24 cellular contexts compared by ENCODE assay signal in genomic region chr5:76532061-76532460, GRCh38.
"Had no signal": no experiment of that assay in that cellular context is flagged by ENCODE, and none has a peak within 500 bp of the region (broad histone marks: within the 10 kb centered on the region; RNA-seq: fewer than 3 reads in every experiment).

No MANE protein-coding gene starts in this region.

- H3K36me3 ChIP-seq: lower lobe of right lung, prostate gland, right atrium auricular region, thyroid gland, vagina had no signal

- H3K27me3 Mint-ChIP-seq: naive thymus-derived CD8-positive, alpha-beta T cell; stimulated activated naive CD8-positive, alpha-beta T cell treated with anti-CD3 and anti-CD28 coated beads, Interleukin-15, amount 100 ng/mL, for 72 hours had no signal

- H3K4me3 ChIP-seq: dorsolateral prefrontal cortex, lower lobe of right lung, prostate gland, right atrium auricular region, smooth muscle cell, thyroid gland, vagina had no signal

- ATAC-seq: left ventricle myocardium superior; lower lobe of right lung; naive thymus-derived CD8-positive, alpha-beta T cell; sciatic nerve; stimulated activated naive CD8-positive, alpha-beta T cell treated with anti-CD3 and anti-CD28 coated beads, Interleukin-15, amount 100 ng/mL, for 72 hours had no signal

- H3K27ac Mint-ChIP-seq: nephron progenitor cell; stimulated activated naive CD8-positive, alpha-beta T cell treated with anti-CD3 and anti-CD28 coated beads, Interleukin-15, amount 100 ng/mL, for 72 hours had no signal

- DNase-seq: dorsolateral prefrontal cortex; effector CD8-positive, alpha-beta T cell; hypothalamus; left ventricle myocardium superior; lower lobe of right lung; naive thymus-derived CD8-positive, alpha-beta T cell; nephron progenitor cell; nucleus accumbens; stimulated activated CD4-positive, alpha-beta T cell treated with anti-CD3 and anti-CD28 coated beads, Interleukin-12 subunit alpha, Interleukin-12 subunit beta, amount 100 ng/mL, for 4 hours; stimulated activated CD4-positive, alpha-beta T cell treated with anti-CD3 and anti-CD28 coated beads, Interleukin-1b, Interleukin-23, amount 100 ng/mL, for 48 hours; stimulated activated CD4-positive, alpha-beta T cell treated with anti-CD3 and anti-CD28 coated beads, Interleukin-4, amount 100 ng/mL, for 1 hour; stimulated activated CD8-positive, alpha-beta memory T cell treated with anti-CD3 and anti-CD28 coated beads, Interleukin-4, amount 100 ng/mL, for 48 hours; stimulated activated naive CD4-positive, alpha-beta T cell; stimulated activated naive CD8-positive, alpha-beta T cell treated with anti-CD3 and anti-CD28 coated beads, Interleukin-15, amount 100 ng/mL, for 72 hours; thyroid gland; trophoblast cell had no signal

- H3K4me3 Mint-ChIP-seq: nephron progenitor cell; stimulated activated naive CD8-positive, alpha-beta T cell treated with anti-CD3 and anti-CD28 coated beads, Interleukin-15, amount 100 ng/mL, for 72 hours had no signal

- H3K27me3 ChIP-seq: dorsolateral prefrontal cortex, right atrium auricular region, thyroid gland, vagina had no signal

- H3K4me1 ChIP-seq: lower lobe of right lung, prostate gland, right atrium auricular region, vagina had no signal

- H3K27ac ChIP-seq: dorsolateral prefrontal cortex, lower lobe of right lung, prostate gland, right atrium auricular region, thyroid gland, vagina had no signal

- H3K9me3 Mint-ChIP-seq: stimulated activated naive CD8-positive, alpha-beta T cell treated with anti-CD3 and anti-CD28 coated beads, Interleukin-15, amount 100 ng/mL, for 72 hours had no signal

- FAIRE-seq: endometrium, frontal cortex, keratinocyte had no signal

- H3K9me3 ChIP-seq: lower lobe of right lung, prostate gland, right atrium auricular region, thyroid gland, vagina had no signal
